29 cellular contexts compared by ENCODE assay signal in genomic region chr4:94244087-94244828, GRCh38. TPM values are rescaled to one million over a fixed set of nuclear protein-coding genes. Genes with fewer than 3 reads are reported as not detected.
DNase-seq lines count a peak whose midpoint lies in the region; ATAC-seq, FAIRE-seq and TF ChIP-seq lines count a peak whose summit lies in the region.
"Had no signal": no experiment of that assay in that cellular context is flagged by ENCODE, and none has a peak within 500 bp of the region (broad histone marks: within the 10 kb centered on the region; RNA-seq: fewer than 3 reads in every experiment).

No MANE protein-coding gene starts in this region.

- ATAC-seq in heart right ventricle = peak in 5 of 8 donors; percentile 37 to 74 (median 60)
- no peak for ATAC-seq in stimulated activated naive B cell treated with anti-CD40 and anti-IgM and Interleukin-4, amounts not matched to agents 10 μg/mL and 1 μg/mL and 100 μg/mL, for 72 hours (replicated peaks)
- ATAC-seq: left lobe of liver, Panc1 had no signal

- no peak overlapping the region for H2AFZ ChIP-seq in Karpas-422 (ENCODE audit: low read length)
- H2AFZ ChIP-seq in PC-9 = no peak overlapping the region

- peak overlapping the region; percentile 42 for H3K27ac Mint-ChIP-seq in stimulated activated naive B cell treated with anti-CD40 and anti-IgM and Interleukin-4, amounts not matched to agents 10 μg/mL and 1 μg/mL and 100 μg/mL, for 72 hours
- H3K27ac Mint-ChIP-seq: activated CD4-positive, alpha-beta memory T cell treated with anti-CD3 and anti-CD28 coated beads, Interleukin-2, amount 10 ng/mL, durations not matched to agents 7 days and 5 days; activated T-helper 1 cell treated with anti-CD3 and anti-CD28 coated beads, Interleukin-12 subunit alpha, Interleukin-12 subunit beta, Interleukin-2, Interleukin-4 antibody, amounts not matched to agents 30 ng/mL and 10 ng/mL and 1 ng/mL, durations not matched to agents 14 hours and 24 hours and 36 hours had no signal

- H3K4me1 Mint-ChIP-seq in stimulated activated naive B cell treated with anti-CD40 and anti-IgM and Interleukin-4, amounts not matched to agents 10 μg/mL and 1 μg/mL and 100 μg/mL, for 72 hours = peaks cover 0 to 4% of the 10 kb centered on the region in 2 donors
- H3K4me1 Mint-ChIP-seq: activated CD4-positive, alpha-beta memory T cell treated with anti-CD3 and anti-CD28 coated beads, Interleukin-2, amount 10 ng/mL, durations not matched to agents 7 days and 5 days; central memory CD8-positive, alpha-beta T cell had no signal

- H3K36me3 Mint-ChIP-seq in stimulated activated naive B cell treated with anti-CD40 and anti-IgM and Interleukin-4, amounts not matched to agents 10 μg/mL and 1 μg/mL and 100 μg/mL, for 72 hours = peaks cover 37 to 60% of the 10 kb centered on the region in 2 donors

- H4K20me1 ChIP-seq in Karpas-422 (ENCODE audit: insufficient read depth, low read depth, low read length) (no peaks in the 10 kb centered on the region), PC-9 (ENCODE audit: insufficient read depth) (no peaks in the 10 kb centered on the region)

- H3K36me3 ChIP-seq in Karpas-422 (ENCODE audit: insufficient read depth, low read length) (peaks cover 46% of the 10 kb centered on the region), heart right ventricle (peaks cover 0 to 94% (median 26%) of the 10 kb centered on the region in 9 donors), PC-9 (ENCODE audit: low read depth) (peaks cover 5% of the 10 kb centered on the region; the same call in 1 of the 2 replicates)

- H3K4me1 ChIP-seq in Karpas-422 (ENCODE audit: low read length) (peaks cover 39% of the 10 kb centered on the region), heart right ventricle (peaks cover 0 to 17% (median 0%) of the 10 kb centered on the region in 9 donors), PC-9 (replicated peaks; ENCODE audit: insufficient read depth) (no peaks in the 10 kb centered on the region)
- H3K4me1 ChIP-seq: BLaER1 treated with 17β-estradiol and CSF1 and Interleukin-3, amounts not matched to agents 10 nM and 100 nM; tibial nerve had no signal

- H3K4me2 ChIP-seq in Karpas-422 (ENCODE audit: low read depth, low read length, poor library complexity, severe bottlenecking) (peak overlapping the region; percentile 67), PC-9 (no peak overlapping the region)
- H3K4me2 ChIP-seq: BLaER1 treated with 17β-estradiol and CSF1 and Interleukin-3, amounts not matched to agents 10 nM and 100 nM had no signal

- DNase-seq in GM18507 (ENCODE audit: extremely low spot score, insufficient read length, low read depth) (no peak), Karpas-422 (peak; percentile 65), heart right ventricle (no peak), PC-9 (no peak), GOT3 (lab: John Stamatoyannopoulos, UW) (no peak)
- DNase-seq in stimulated activated naive B cell treated with anti-CD40 and anti-IgM and Interleukin-4, amounts not matched to agents 10 μg/mL and 1 μg/mL and 100 μg/mL, for 72 hours = no peak
- DNase-seq in activated CD8-positive, alpha-beta memory T cell treated with anti-CD3 and anti-CD28 coated beads for 24 hours = no peak
- DNase-seq: activated CD4-positive, alpha-beta memory T cell treated with anti-CD3 and anti-CD28 coated beads, Interleukin-2, amount 10 ng/mL, durations not matched to agents 7 days and 5 days; activated CD4-positive, alpha-beta T cell treated with anti-CD3 and anti-CD28 coated beads for 1 hour; activated CD8-positive, alpha-beta memory T cell treated with anti-CD3 and anti-CD28 coated beads, Interleukin-2, amount 50 U/mL, for 48 hours; activated naive CD4-positive, alpha-beta T cell treated with Interleukin-2 at 50 U/mL for 16 hours; dermis blood vessel endothelial cell; DMS153; KBM-7; naive B cell; NCI-H1105; NCI-H187 treated with DMSO at 0.1 percent for 48 hours; NK-92 treated with Interleukin-12 subunit alpha and Interleukin-12 subunit beta, amount 100 ng/mL, for 24 hours; SHP77 treated with DMSO at 0.1 percent for 48 hours; stimulated activated CD4-positive, alpha-beta T cell treated with anti-CD3 and anti-CD28 coated beads, Interleukin-4, amount 100 ng/mL, for 1 hour had no signal

- no peaks in the 10 kb centered on the region for H3K9me3 ChIP-seq in Karpas-422 (ENCODE audit: low read length)
- no peaks in the 10 kb centered on the region for H3K9me3 ChIP-seq in heart right ventricle
- no peaks in the 10 kb centered on the region for H3K9me3 ChIP-seq in PC-9 (ENCODE audit: insufficient read depth, low read depth)
- H3K9me3 ChIP-seq: BLaER1 treated with 17β-estradiol and CSF1 and Interleukin-3, amounts not matched to agents 10 nM and 100 nM; neutrophil; tibial nerve had no signal

- peaks cover 43% of the 10 kb centered on the region for H3K79me2 ChIP-seq in Karpas-422 (ENCODE audit: low read length)
- H3K79me2 ChIP-seq in PC-9 (ENCODE audit: low read depth) = no peaks in the 10 kb centered on the region

- FAIRE-seq in GM18507 (lab: Jason Lieb, UNC) = peak; percentile 9
- FAIRE-seq: endometrium, H54 had no signal

- H3K9ac ChIP-seq in Karpas-422 (ENCODE audit: low read length) = peak overlapping the region; percentile 41
- H3K9ac ChIP-seq: BLaER1 treated with 17β-estradiol and CSF1 and Interleukin-3, amounts not matched to agents 10 nM and 100 nM had no signal

- H3K4me3 ChIP-seq in Karpas-422 (ENCODE audit: low read length) (peak overlapping the region; percentile 46), heart right ventricle (no peak overlapping the region), PC-9 (no peak overlapping the region)
- H3K4me3 ChIP-seq: BLaER1 treated with 17β-estradiol and CSF1 and Interleukin-3, amounts not matched to agents 10 nM and 100 nM; tibial nerve had no signal

- H3K4me3 Mint-ChIP-seq in stimulated activated naive B cell treated with anti-CD40 and anti-IgM and Interleukin-4, amounts not matched to agents 10 μg/mL and 1 μg/mL and 100 μg/mL, for 72 hours = no peak overlapping the region
- H3K4me3 Mint-ChIP-seq: activated CD4-positive, alpha-beta memory T cell treated with anti-CD3 and anti-CD28 coated beads, Interleukin-2, amount 10 ng/mL, durations not matched to agents 7 days and 5 days; activated T-helper 1 cell treated with anti-CD3 and anti-CD28 coated beads, Interleukin-12 subunit alpha, Interleukin-12 subunit beta, Interleukin-2, Interleukin-4 antibody, amounts not matched to agents 30 ng/mL and 10 ng/mL and 1 ng/mL, durations not matched to agents 14 hours and 24 hours and 36 hours; central memory CD8-positive, alpha-beta T cell had no signal

- H3K27me3 ChIP-seq in Karpas-422 (ENCODE audit: low read length) (no peaks in the 10 kb centered on the region), heart right ventricle (no peaks in the 10 kb centered on the region), PC-9 (ENCODE audit: insufficient read depth, low read depth) (no peaks in the 10 kb centered on the region)
- H3K27me3 ChIP-seq: BLaER1 treated with 17β-estradiol and CSF1 and Interleukin-3, amounts not matched to agents 10 nM and 100 nM; neutrophil; tibial nerve had no signal

- WGBS in heart right ventricle, 2 donors = 43 to 54% methylated on average over 3 of the region's 3 CpGs

- H3F3A ChIP-seq in PC-9 (ENCODE audit: insufficient read depth, low read depth) = no peaks in the 10 kb centered on the region

- intact Hi-C loops in heart right ventricle (cut with DNase I) = no loop called here
- intact Hi-C loops in PC-9 (cut with micrococcal nuclease; ENCODE audit: unreplicated experiment) = no loop called here

- H3K27ac ChIP-seq in Karpas-422 (ENCODE audit: low read length) = peak overlapping the region; percentile 86
- peak overlapping the region in 6 of 10 donors; percentile 17 to 56 (median 36) for H3K27ac ChIP-seq in heart right ventricle
- H3K27ac ChIP-seq in PC-9 = no peak overlapping the region
- H3K27ac ChIP-seq: BLaER1 treated with 17β-estradiol and CSF1 and Interleukin-3, amounts not matched to agents 10 nM and 100 nM; neutrophil; tibial nerve had no signal

- no peaks in the 10 kb centered on the region for H3K9me2 ChIP-seq in Karpas-422 (replicated peaks; ENCODE audit: insufficient read depth, low read length)
- H3K9me2 ChIP-seq in PC-9 (ENCODE audit: insufficient read depth) = no peaks in the 10 kb centered on the region

- POLR2A ChIA-PET in PC-9 (lab: Charles Lee; ENCODE audit: unreplicated experiment) = no interaction called here

- no peaks in the 10 kb centered on the region for H3K27me3 Mint-ChIP-seq in stimulated activated naive B cell treated with anti-CD40 and anti-IgM and Interleukin-4, amounts not matched to agents 10 μg/mL and 1 μg/mL and 100 μg/mL, for 72 hours
- H3K27me3 Mint-ChIP-seq: activated CD4-positive, alpha-beta memory T cell treated with anti-CD3 and anti-CD28 coated beads, Interleukin-2, amount 10 ng/mL, durations not matched to agents 7 days and 5 days; central memory CD8-positive, alpha-beta T cell; naive B cell had no signal

- no peaks in the 10 kb centered on the region for H3K9me3 Mint-ChIP-seq in stimulated activated naive B cell treated with anti-CD40 and anti-IgM and Interleukin-4, amounts not matched to agents 10 μg/mL and 1 μg/mL and 100 μg/mL, for 72 hours
- H3K9me3 Mint-ChIP-seq: activated CD4-positive, alpha-beta memory T cell treated with anti-CD3 and anti-CD28 coated beads, Interleukin-2, amount 10 ng/mL, durations not matched to agents 7 days and 5 days; activated T-helper 1 cell treated with anti-CD3 and anti-CD28 coated beads, Interleukin-12 subunit alpha, Interleukin-12 subunit beta, Interleukin-2, Interleukin-4 antibody, amounts not matched to agents 30 ng/mL and 10 ng/mL and 1 ng/mL, durations not matched to agents 14 hours and 24 hours and 36 hours; central memory CD8-positive, alpha-beta T cell; naive B cell had no signal

- CTCF ChIA-PET in PC-9 (lab: Charles Lee) = no interaction called here

- no TSS peak for BruUV-seq in PC-9 (replicated peaks; lab: Mats Ljungman, UMichigan)

- TF ChIP-seq CTCF in heart right ventricle (IDR thresholded peaks at IDR 0.05) = no peak
- no peak for TF ChIP-seq CTCF in PC-9 (conservative IDR thresholded peaks at IDR 0.05)

RNA-seq across cellular contexts. Expression of gene SMARCAD1, which starts 36.6 kb away (rescaled TPM):
- 44.6 and 76.7 TPM in 2 replicates for total RNA-seq in Karpas-422 (2014; rRNA removed; shearing (Covaris generic); ENCODE audit: low replicate concordance)
- 10 to 100 TPM in 8 of 10 donors, 1 to 10 TPM in 2; 8.5 to 15.1 (median 11.1) TPM for total RNA-seq in heart right ventricle
- polyA plus RNA-seq in heart right ventricle = 1 to 10 TPM; 4.5 to 9.4 TPM
- 14.0 and 17.1 TPM in 2 replicates for total RNA-seq in PC-9 (2021)

Comparison
In these comparisons a context has a peak if more than half of its experiments do, and no peak if none do; other contexts are left out.
1. ATAC-seq: peak in heart right ventricle (5 of 8); none in stimulated activated naive B cell treated with anti-CD40 and anti-IgM and Interleukin-4, amounts not matched to agents 10 μg/mL and 1 μg/mL and 100 μg/mL, for 72 hours (0 of 2).